In genomic region chr6:47733879-47734558, GRCh38 we compare ENCODE assay signal across 2 cellular contexts.
TF ChIP-seq lines count a peak whose summit lies in the region.

No MANE protein-coding gene starts in this region.

TF ChIP-seq in IMR-90, 13 proteins besides CTCF, POLR2A, EP300 and RAD21:
- no peak for TF ChIP-seq RCOR1 (IDR thresholded peaks at IDR 0.05; ENCODE audit: insufficient replicate concordance, low read length)
- TF ChIP-seq MXI1 (IDR thresholded peaks at IDR 0.05; ENCODE audit: borderline replicate concordance, low read depth, low read length) = no peak
- TF ChIP-seq CEBPB (IDR thresholded peaks at IDR 0.05; ENCODE audit: low read depth, low read length) = no peak
- TF ChIP-seq USF2 (IDR thresholded peaks at IDR 0.05; ENCODE audit: low read depth, low read length) = no peak
- TF ChIP-seq CHD1 (IDR thresholded peaks at IDR 0.05; ENCODE audit: low read depth, low read length) = no peak
- TF ChIP-seq NFE2L2 (IDR thresholded peaks at IDR 0.05; ENCODE audit: low read depth, low read length) = no peak
- TF ChIP-seq MAFK (IDR thresholded peaks at IDR 0.05; ENCODE audit: low read depth, low read length) = no peak

TF ChIP-seq in K562, 482 proteins besides CTCF, POLR2A, EP300 and RAD21:
- TF ChIP-seq CEBPG (CRISPR knock-in tag; IDR thresholded peaks at IDR 0.05) (no peak), CEBPG (tag; conservative IDR thresholded peaks at IDR 0.05 in 1 of 2, IDR thresholded peaks at IDR 0.05 in 1 of 2) (peak in 1 of 2 experiments; percentile 39; a peak in 1 of 4 replicates), DMBX1 (CRISPR knock-in tag; IDR thresholded peaks at IDR 0.05; ENCODE audit: borderline replicate concordance) (no peak), WHSC1 (IDR thresholded peaks at IDR 0.05; ENCODE audit: low read length) (no peak), SMC3 (conservative IDR thresholded peaks at IDR 0.05; ENCODE audit: insufficient read depth, low read depth, low read length) (peak; percentile 68), DEAF1 (CRISPR knock-in tag; IDR thresholded peaks at IDR 0.05) (peak; percentile 63; the same call in 1 of the 2 replicates), BCL6 (CRISPR knock-in tag; IDR thresholded peaks at IDR 0.05) (no peak), ZBTB40 (IDR thresholded peaks at IDR 0.05) (no peak), ZBTB40 (CRISPR knock-in tag; IDR thresholded peaks at IDR 0.05) (no peak), E2F8 (IDR thresholded peaks at IDR 0.05; ENCODE audit: low read depth, partially characterized antibody) (no peak), MEIS2 (IDR thresholded peaks at IDR 0.05; ENCODE audit: partially characterized antibody) (peak; percentile 20), POLR2AphosphoS5 (IDR thresholded peaks at IDR 0.05; ENCODE audit: control insufficient read depth, insufficient read depth, low read depth, low read length) (no peak), BMI1 (IDR thresholded peaks at IDR 0.05; ENCODE audit: low read length) (no peak), PKNOX1 (IDR thresholded peaks at IDR 0.05) (0 out of 2 replicates have a peak, but pooled peaks have one; percentile 29)
- TF ChIP-seq, protein P1, sequence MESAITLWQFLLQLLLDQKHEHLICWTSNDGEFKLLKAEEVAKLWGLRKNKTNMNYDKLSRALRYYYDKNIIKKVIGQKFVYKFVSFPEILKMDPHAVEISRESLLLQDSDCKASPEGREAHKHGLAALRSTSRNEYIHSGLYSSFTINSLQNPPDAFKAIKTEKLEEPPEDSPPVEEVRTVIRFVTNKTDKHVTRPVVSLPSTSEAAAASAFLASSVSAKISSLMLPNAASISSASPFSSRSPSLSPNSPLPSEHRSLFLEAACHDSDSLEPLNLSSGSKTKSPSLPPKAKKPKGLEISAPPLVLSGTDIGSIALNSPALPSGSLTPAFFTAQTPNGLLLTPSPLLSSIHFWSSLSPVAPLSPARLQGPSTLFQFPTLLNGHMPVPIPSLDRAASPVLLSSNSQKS (CRISPR knock-in tag; IDR thresholded peaks at IDR 0.05) = no peak
- TF ChIP-seq, protein P2, sequence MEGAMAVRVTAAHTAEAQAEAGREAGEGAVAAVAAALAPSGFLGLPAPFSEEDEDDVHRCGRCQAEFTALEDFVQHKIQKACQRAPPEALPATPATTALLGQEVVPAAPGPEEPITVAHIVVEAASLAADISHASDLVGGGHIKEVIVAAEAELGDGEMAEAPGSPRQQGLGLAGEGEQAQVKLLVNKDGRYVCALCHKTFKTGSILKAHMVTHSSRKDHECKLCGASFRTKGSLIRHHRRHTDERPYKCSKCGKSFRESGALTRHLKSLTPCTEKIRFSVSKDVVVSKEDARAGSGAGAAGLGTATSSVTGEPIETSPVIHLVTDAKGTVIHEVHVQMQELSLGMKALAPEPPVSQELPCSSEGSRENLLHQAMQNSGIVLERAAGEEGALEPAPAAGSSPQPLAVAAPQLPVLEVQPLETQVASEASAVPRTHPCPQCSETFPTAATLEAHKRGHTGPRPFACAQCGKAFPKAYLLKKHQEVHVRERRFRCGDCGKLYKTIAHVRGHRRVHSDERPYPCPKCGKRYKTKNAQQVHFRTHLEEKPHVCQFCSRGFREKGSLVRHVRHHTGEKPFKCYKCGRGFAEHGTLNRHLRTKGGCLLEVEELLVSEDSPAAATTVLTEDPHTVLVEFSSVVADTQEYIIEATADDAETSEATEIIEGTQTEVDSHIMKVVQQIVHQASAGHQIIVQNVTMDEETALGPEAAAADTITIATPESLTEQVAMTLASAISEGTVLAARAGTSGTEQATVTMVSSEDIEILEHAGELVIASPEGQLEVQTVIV (CRISPR knock-in tag; IDR thresholded peaks at IDR 0.05; ENCODE audit: borderline replicate concordance) = no peak
